9 cellular contexts compared by ENCODE assay signal in the genomic region with DNA sequence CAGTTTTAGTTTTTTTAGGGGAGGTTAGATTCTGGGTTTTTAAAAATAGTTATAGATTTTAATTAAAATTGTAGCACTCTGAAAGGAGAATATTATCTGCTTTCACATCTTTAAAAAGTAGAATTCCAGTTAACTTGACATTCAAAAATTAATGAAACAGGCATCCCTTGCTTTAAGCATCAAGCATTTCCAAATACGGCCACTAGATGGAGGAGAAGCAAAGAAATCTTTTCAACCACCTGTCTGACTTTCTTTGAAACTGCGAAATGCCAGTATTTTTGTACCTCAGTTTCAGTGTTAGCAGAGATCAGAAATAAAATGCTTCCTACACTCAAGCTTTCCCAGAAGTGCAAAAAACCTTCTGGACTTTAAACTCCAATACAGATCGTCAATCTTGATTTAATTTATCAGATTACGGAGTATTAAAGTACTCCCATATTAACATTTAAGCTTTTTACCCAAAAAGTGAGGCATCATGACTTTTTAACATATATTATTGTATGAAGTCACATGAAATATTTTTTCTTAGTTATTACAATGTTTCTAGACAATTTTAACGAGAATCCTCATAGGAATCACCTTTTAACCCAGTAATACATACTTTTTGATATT.
DNase-seq lines count a peak whose midpoint lies in the region; ATAC-seq and TF ChIP-seq lines count a peak whose summit lies in the region.
"Had no signal": no experiment of that assay in that cellular context is flagged by ENCODE, and none has a peak within 500 bp of the region (broad histone marks: within the 10 kb centered on the region; RNA-seq: fewer than 3 reads in every experiment).

No MANE protein-coding gene starts in this region.

- H3K36me3 Mint-ChIP-seq in activated naive CD4-positive, alpha-beta T cell treated with anti-CD3 and anti-CD28 coated beads for 36 hours (ENCODE audit: low read depth): no peaks in the 10 kb centered on the region
- H3K36me3 Mint-ChIP-seq in neural progenitor cell: peaks cover 23% of the 10 kb centered on the region

- H3K27me3 Mint-ChIP-seq in activated naive CD4-positive, alpha-beta T cell treated with anti-CD3 and anti-CD28 coated beads for 36 hours (ENCODE audit: low read depth): peaks cover 3% of the 10 kb centered on the region
- H3K27me3 Mint-ChIP-seq in neural progenitor cell (ENCODE audit: insufficient read depth, low read depth): no peaks in the 10 kb centered on the region

- H3K79me2 ChIP-seq in neural progenitor cell (ENCODE audit: low read depth): no peaks in the 10 kb centered on the region

- TF ChIP-seq CTCF in RWPE2 (IDR thresholded peaks at IDR 0.05; ENCODE audit: poor library complexity, severe bottlenecking) (peak; percentile 91), epithelial cell of esophagus (IDR thresholded peaks at IDR 0.05; ENCODE audit: insufficient read depth, low read depth, low read length, missing control alignments) (peak; percentile 77), neural progenitor cell (IDR thresholded peaks at IDR 0.05) (peak; percentile 83)

- H3K4me3 ChIP-seq in RWPE2 (ENCODE audit: severe bottlenecking) (no peak overlapping the region), epithelial cell of esophagus (ENCODE audit: low read length) (no peak overlapping the region), neural progenitor cell (no peak overlapping the region)

- H3K9ac ChIP-seq in neural progenitor cell: no peak overlapping the region

- CTCF ChIA-PET in activated naive CD4-positive, alpha-beta T cell treated with anti-CD3 and anti-CD28 coated beads for 36 hours (lab: Charles Lee): interaction anchor here (0.6 to 2.0 kb wide), 11 partner anchors 13 to 1084 kb away, joined by 3 to 9 read pairs (median 3); partner anchors contain the start of gene P3H2

- H3K4me1 ChIP-seq in RWPE2 (ENCODE audit: insufficient read depth, poor library complexity, severe bottlenecking) (no peaks in the 10 kb centered on the region), neural progenitor cell (no peaks in the 10 kb centered on the region)

- H3K9me3 Mint-ChIP-seq in activated naive CD4-positive, alpha-beta T cell treated with anti-CD3 and anti-CD28 coated beads for 36 hours: no peaks in the 10 kb centered on the region
- no peaks in the 10 kb centered on the region for H3K9me3 Mint-ChIP-seq in neural progenitor cell
- H3K9me3 Mint-ChIP-seq: stimulated activated naive CD8-positive, alpha-beta T cell treated with anti-CD3 and anti-CD28 coated beads, Interleukin-15, amount 100 ng/mL, for 72 hours had no signal

- H3K27ac ChIP-seq in RWPE2 (ENCODE audit: poor library complexity, severe bottlenecking) (no peak overlapping the region), neural progenitor cell (no peak overlapping the region)

- ATAC-seq in GM21619 (IDR thresholded peaks at IDR 0.05; ENCODE audit: unreplicated experiment): peak; percentile 78
- ATAC-seq in RWPE2 (ENCODE audit: low read depth): no peak
- ATAC-seq: stimulated activated naive CD8-positive, alpha-beta T cell treated with anti-CD3 and anti-CD28 coated beads, Interleukin-15, amount 100 ng/mL, for 72 hours had no signal

- intact Hi-C loops in activated naive CD4-positive, alpha-beta T cell treated with anti-CD3 and anti-CD28 coated beads for 36 hours (cut with micrococcal nuclease): loop anchor here (1.0 to 10.0 kb wide), 6 partner anchors 235 to 729 kb away; partner anchors contain the start of genes CLDN1 and IL1RAP

- H3K9me3 ChIP-seq in RWPE2 (ENCODE audit: severe bottlenecking): no peaks in the 10 kb centered on the region
- H3K9me3 ChIP-seq in neural progenitor cell (ENCODE audit: low read depth): no peaks in the 10 kb centered on the region

- no peak overlapping the region for H3K4me2 ChIP-seq in neural progenitor cell

- no peaks in the 10 kb centered on the region for H4K20me1 ChIP-seq in neural progenitor cell (ENCODE audit: low read depth)

- no peak overlapping the region for H2AFZ ChIP-seq in neural progenitor cell (replicated peaks)

- no peaks in the 10 kb centered on the region for H3K36me3 ChIP-seq in RWPE2 (ENCODE audit: low read depth)
- no peaks in the 10 kb centered on the region for H3K36me3 ChIP-seq in neural progenitor cell

- no peak overlapping the region for H3K27ac Mint-ChIP-seq in activated naive CD4-positive, alpha-beta T cell treated with anti-CD3 and anti-CD28 coated beads for 36 hours
- no peak overlapping the region for H3K27ac Mint-ChIP-seq in neural progenitor cell
- H3K27ac Mint-ChIP-seq: stimulated activated naive CD8-positive, alpha-beta T cell treated with anti-CD3 and anti-CD28 coated beads, Interleukin-15, amount 100 ng/mL, for 72 hours had no signal

- H3K27me3 ChIP-seq in RWPE2 (ENCODE audit: insufficient read depth, poor library complexity, severe bottlenecking) (no peaks in the 10 kb centered on the region), neural progenitor cell (no peaks in the 10 kb centered on the region)

- peak; percentile 28 for DNase-seq in activated naive CD4-positive, alpha-beta T cell treated with anti-CD3 and anti-CD28 coated beads for 36 hours
- no peak for DNase-seq in activated naive CD4-positive, alpha-beta T cell treated with anti-CD3 and anti-CD28 coated beads, Interleukin-2, amount 50 U/mL, for 16 hours
- peak; percentile 6 for DNase-seq in KG1 (lab: John Stamatoyannopoulos, UW)
- DNase-seq in RWPE2 (ENCODE audit: low spot score): no peak
- DNase-seq in epithelial cell of esophagus (ENCODE audit: low read depth): peak; percentile 69
- peak; percentile 68 for DNase-seq in neural progenitor cell (ENCODE audit: low spot score)
- no peak for DNase-seq in stimulated activated CD4-positive, alpha-beta T cell treated with anti-CD3 and anti-CD28 coated beads, Interleukin-4, amount 100 ng/mL, for 1 hour

- H3K4me3 Mint-ChIP-seq in activated naive CD4-positive, alpha-beta T cell treated with anti-CD3 and anti-CD28 coated beads for 36 hours: no peak overlapping the region
- no peak overlapping the region for H3K4me3 Mint-ChIP-seq in neural progenitor cell
- H3K4me3 Mint-ChIP-seq: stimulated activated naive CD8-positive, alpha-beta T cell treated with anti-CD3 and anti-CD28 coated beads, Interleukin-15, amount 100 ng/mL, for 72 hours had no signal

- H3K4me1 Mint-ChIP-seq in activated naive CD4-positive, alpha-beta T cell treated with anti-CD3 and anti-CD28 coated beads for 36 hours (ENCODE audit: low read depth): no peaks in the 10 kb centered on the region
- H3K4me1 Mint-ChIP-seq in neural progenitor cell: peaks cover 5% of the 10 kb centered on the region
- H3K4me1 Mint-ChIP-seq: stimulated activated naive CD8-positive, alpha-beta T cell treated with anti-CD3 and anti-CD28 coated beads, Interleukin-15, amount 100 ng/mL, for 72 hours had no signal

- H3F3A ChIP-seq in neural progenitor cell (ENCODE audit: low read depth): no peaks in the 10 kb centered on the region

Comparison
In these comparisons a context has a peak if more than half of its experiments do, and no peak if none do; other contexts are left out.
1. DNase-seq: peak in activated naive CD4-positive, alpha-beta T cell treated with anti-CD3 and anti-CD28 coated beads for 36 hours (single experiment), KG1 (single experiment), epithelial cell of esophagus (single experiment) and neural progenitor cell (single experiment); none in activated naive CD4-positive, alpha-beta T cell treated with anti-CD3 and anti-CD28 coated beads, Interleukin-2, amount 50 U/mL, for 16 hours (single experiment), RWPE2 (single experiment) and stimulated activated CD4-positive, alpha-beta T cell treated with anti-CD3 and anti-CD28 coated beads, Interleukin-4, amount 100 ng/mL, for 1 hour (single experiment).
2. Peak in every context shown above with its lines, with median percentiles within 50 percentile points of each other: CTCF ChIP-seq.